In genomic region chr4:97576955-97577354, GRCh38 we compare ENCODE assay signal across 24 cellular contexts.
DNase-seq lines count a peak whose midpoint lies in the region; ATAC-seq lines count a peak whose summit lies in the region.
"Had no signal": no experiment of that assay in that cellular context is flagged by ENCODE, and none has a peak within 500 bp of the region (broad histone marks: within the 10 kb centered on the region; RNA-seq: fewer than 3 reads in every experiment).

No MANE protein-coding gene starts in this region.

- peak; percentile 22 for DNase-seq in DMS 273 (lab: John Stamatoyannopoulos, UW; ENCODE audit: unreplicated experiment)
- peak; percentile 8 for DNase-seq in NCI-H748 treated with DMSO at 0.1 percent for 48 hours (lab: John Stamatoyannopoulos, UW)
- DNase-seq in glomerular visceral epithelial cell (ENCODE audit: extremely low spot score), result peak; percentile 63
- DNase-seq in nucleus accumbens (lab: John Stamatoyannopoulos, UW), result no peak
- DNase-seq in stimulated activated CD4-positive, alpha-beta T cell treated with anti-CD3 and anti-CD28 coated beads, Interleukin-4, amount 100 ng/mL, for 24 hours, result no peak
- no peak for DNase-seq in left ventricle myocardium superior
- no peak for DNase-seq in 8988T
- DNase-seq: ACHN; activated CD4-positive, alpha-beta T cell treated with anti-CD3 and anti-CD28 coated beads, Interleukin-2, amount 10 ng/mL, durations not matched to agents 7 days and 5 days; activated effector memory CD4-positive, alpha-beta T cell treated with anti-CD3 and anti-CD28 coated beads, Interleukin-2, amount 50 U/mL, for 16 hours; activated naive CD8-positive, alpha-beta T cell treated with anti-CD3 and anti-CD28 coated beads for 36 hours; anterior cingulate cortex; CD8-positive, alpha-beta memory T cell; DMS79; effector memory CD4-positive, alpha-beta T cell; GDM1; HCEC 1CT; IMR-90; naive thymus-derived CD8-positive, alpha-beta T cell; NCI-H1694; NCI-H69; stimulated activated CD4-positive, alpha-beta T cell treated with anti-CD3 and anti-CD28 coated beads, Interleukin-4, amount 100 ng/mL, for 1 hour; tibial artery had no signal

- intact Hi-C loops in left ventricle myocardium superior (cut with micrococcal nuclease), result no loop called here

- ATAC-seq in HG03432 (IDR thresholded peaks at IDR 0.05; ENCODE audit: unreplicated experiment), result peak; percentile 46
- ATAC-seq in left ventricle myocardium superior, result no peak
- ATAC-seq: naive thymus-derived CD8-positive, alpha-beta T cell had no signal

Comparison
In these comparisons a context has a peak if more than half of its experiments do, and no peak if none do; other contexts are left out.
1. DNase-seq: peak in DMS 273 (single experiment), NCI-H748 treated with DMSO at 0.1 percent for 48 hours (single experiment) and glomerular visceral epithelial cell (single experiment); none in nucleus accumbens (0 of 56), stimulated activated CD4-positive, alpha-beta T cell treated with anti-CD3 and anti-CD28 coated beads, Interleukin-4, amount 100 ng/mL, for 24 hours (single experiment), left ventricle myocardium superior (single experiment) and 8988T (single experiment).